Comparison of ENCODE assay signal across 14 cellular contexts in the genomic region with DNA sequence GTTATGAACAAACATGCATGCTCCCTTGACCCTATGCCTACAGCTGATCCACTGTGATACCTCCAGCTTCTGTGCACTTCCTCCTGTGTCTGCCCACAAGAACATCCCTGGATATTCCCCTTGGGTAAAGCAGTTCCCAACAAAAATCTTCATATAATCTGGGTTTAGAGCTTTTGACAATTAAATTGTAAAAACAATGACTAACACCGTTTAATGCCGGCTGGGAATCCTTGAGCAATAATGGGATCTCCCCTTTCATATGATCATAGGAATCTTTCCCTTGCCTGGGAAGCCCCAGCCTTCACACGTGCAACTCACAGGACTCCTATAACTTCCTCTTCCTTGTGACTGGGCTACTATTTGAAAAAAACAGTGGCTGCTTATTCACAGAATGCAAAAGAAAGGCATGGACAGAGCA. TPM values are rescaled to one million over a fixed set of nuclear protein-coding genes. Genes with fewer than 3 reads are reported as not detected.
DNase-seq lines count a peak whose midpoint lies in the region; ATAC-seq and TF ChIP-seq lines count a peak whose summit lies in the region.
"Had no signal": no experiment of that assay in that cellular context is flagged by ENCODE, and none has a peak within 500 bp of the region (broad histone marks: within the 10 kb centered on the region; RNA-seq: fewer than 3 reads in every experiment).

No MANE protein-coding gene starts in this region.

- H3K9ac ChIP-seq in mesendoderm (ENCODE audit: low read length) = no peak overlapping the region
- H3K9ac ChIP-seq: BLaER1, parathyroid adenoma had no signal

- no peak overlapping the region for H2BK5ac ChIP-seq in mesendoderm (ENCODE audit: low read length)

- H3K79me1 ChIP-seq in mesendoderm (ENCODE audit: low read length) = no peaks in the 10 kb centered on the region

- H2BK15ac ChIP-seq in mesendoderm (replicated peaks; ENCODE audit: low read depth) = no peak overlapping the region

- peak; percentile 84 for DNase-seq in COLO829 (ENCODE audit: low spot score)
- peak; percentile 75 for DNase-seq in NCI-H226
- peak; percentile 73 for DNase-seq in dermis blood vessel endothelial cell
- DNase-seq in mesendoderm = no peak
- no peak for DNase-seq in GM10248 (ENCODE audit: extremely low spot score)
- DNase-seq: esophagus squamous epithelium; left ventricle myocardium inferior; NCI-H1105; stimulated activated CD4-positive, alpha-beta T cell treated with anti-CD3 and anti-CD28 coated beads, Interleukin-4, amount 100 ng/mL, for 4 hours had no signal

- no peak overlapping the region for H3K4me3 ChIP-seq in mesendoderm (ENCODE audit: low read length)
- H3K4me3 ChIP-seq: BLaER1, esophagus squamous epithelium, left ventricle myocardium inferior had no signal

- TF ChIP-seq CTCF in GM10248 (IDR thresholded peaks at IDR 0.05; ENCODE audit: control extremely low read depth, extremely low read depth, low read depth, missing control alignments) = no peak

- CTCF ChIA-PET in GM10248 (lab: Yijun Ruan, JAX) = interaction anchor here (1.1 to 1.6 kb wide), 4 partner anchors 23 to 1389 kb away, joined by 3 to 5 read pairs (median 3); no protein-coding TSS in a partner anchor

- no peak overlapping the region for H3K4ac ChIP-seq in mesendoderm (ENCODE audit: low read depth, low read length)

- no peak overlapping the region for H2AK5ac ChIP-seq in mesendoderm (ENCODE audit: low read length)

- no peaks in the 10 kb centered on the region for H3K4me1 ChIP-seq in mesendoderm (ENCODE audit: control insufficient read depth, low read depth, low read length)

- no peak overlapping the region for H3K23ac ChIP-seq in mesendoderm (ENCODE audit: low read length)

- H3K4me2 ChIP-seq in mesendoderm (ENCODE audit: low read length) = no peak overlapping the region
- H3K4me2 ChIP-seq: BLaER1 had no signal

- H4K5ac ChIP-seq in mesendoderm (ENCODE audit: low read length) = no peak overlapping the region

- H4K8ac ChIP-seq in mesendoderm (ENCODE audit: low read depth, low read length) = peak overlapping the region; percentile 30

- H2BK120ac ChIP-seq in mesendoderm (ENCODE audit: low read depth, low read length) = no peak overlapping the region

- WGBS in mesendoderm (ENCODE audit: extremely low coverage, insufficient coverage, low lambda C conversion rate) = no CpG with 5 or more reads among the region's 3 CpGs

- POLR2A ChIA-PET in GM10248 (lab: Yijun Ruan, JAX) = no interaction called here

- no peaks in the 10 kb centered on the region for H3K27me3 ChIP-seq in mesendoderm (ENCODE audit: insufficient read depth, low read length, poor library complexity)
- H3K27me3 ChIP-seq: BLaER1, esophagus squamous epithelium had no signal

- ATAC-seq in GM21381 (IDR thresholded peaks at IDR 0.05; ENCODE audit: unreplicated experiment) (no peak), GM19455 (IDR thresholded peaks at IDR 0.05; ENCODE audit: unreplicated experiment) (no peak), HG03280 (IDR thresholded peaks at IDR 0.05; ENCODE audit: unreplicated experiment) (no peak)

- no peaks in the 10 kb centered on the region for H3K79me2 ChIP-seq in mesendoderm (ENCODE audit: control insufficient read depth, insufficient read depth, low read length)
- H3K79me2 ChIP-seq: parathyroid adenoma had no signal

- H3K27ac ChIP-seq in mesendoderm (ENCODE audit: low read depth, low read length) = no peak overlapping the region
- H3K27ac ChIP-seq: BLaER1, esophagus squamous epithelium, left ventricle myocardium inferior, parathyroid adenoma had no signal

- H3K36me3 ChIP-seq in mesendoderm (ENCODE audit: control insufficient read depth, insufficient read depth, low read length) = no peaks in the 10 kb centered on the region
- H3K36me3 ChIP-seq: BLaER1, esophagus squamous epithelium, left ventricle myocardium inferior had no signal

- no peak overlapping the region for H3K56ac ChIP-seq in mesendoderm (ENCODE audit: low read length)

- no peak overlapping the region for H3K18ac ChIP-seq in mesendoderm (ENCODE audit: low read length)

RNA-seq across cellular contexts. Expression of gene ZC3H12C, which starts 6.3 kb away (rescaled TPM):
- 21.0 and 25.4 TPM in 2 replicates for total RNA-seq in dermis blood vessel endothelial cell
- polyA plus RNA-seq in mesendoderm (2013, experiment 1 of 2) = 0.84 TPM
- 0.83 TPM for polyA plus RNA-seq in mesendoderm (2013, experiment 2 of 2)

Comparison
In these comparisons a context has a peak if more than half of its experiments do, and no peak if none do; other contexts are left out.
1. DNase-seq: peak in COLO829 (single experiment), NCI-H226 (single experiment) and dermis blood vessel endothelial cell (single experiment); none in mesendoderm (single experiment) and GM10248 (single experiment).